ENCODE assay signal across 8 cellular contexts in genomic region chr2:84925336-84925723, GRCh38. TPM values are rescaled to one million over a fixed set of nuclear protein-coding genes. Genes with fewer than 3 reads are reported as not detected.
DNase-seq lines count a peak whose midpoint lies in the region; ATAC-seq and TF ChIP-seq lines count a peak whose summit lies in the region.

No MANE protein-coding gene starts in this region.

- H3K27me3 ChIP-seq in RWPE2 (ENCODE audit: insufficient read depth, poor library complexity, severe bottlenecking), result no peaks in the 10 kb centered on the region
- no peaks in the 10 kb centered on the region for H3K27me3 ChIP-seq in gastroesophageal sphincter
- H3K27me3 ChIP-seq in upper lobe of left lung, result no peaks in the 10 kb centered on the region

- TF ChIP-seq POLR2A in gastroesophageal sphincter (IDR thresholded peaks at IDR 0.05), result no peak
- no peak for TF ChIP-seq POLR2A in upper lobe of left lung (IDR thresholded peaks at IDR 0.05)

- no peaks in the 10 kb centered on the region for H3K9me3 ChIP-seq in RWPE2 (ENCODE audit: severe bottlenecking)
- no peaks in the 10 kb centered on the region for H3K9me3 ChIP-seq in gastroesophageal sphincter
- H3K9me3 ChIP-seq in upper lobe of left lung, result no peaks in the 10 kb centered on the region

- ATAC-seq in RWPE2 (ENCODE audit: low read depth) (peak; percentile 65), gastroesophageal sphincter (no peak), upper lobe of left lung (ENCODE audit: low FRiP score in 2 of 2) (peak in 1 of 2 donors; percentile 1)

- H3K36me3 Mint-ChIP-seq in activated naive CD4-positive, alpha-beta T cell treated with anti-CD3 and anti-CD28 coated beads, Interleukin-2, amount 10 ng/mL, durations not matched to agents 7 days and 5 days, result peaks cover 13% of the 10 kb centered on the region

- intact Hi-C loops in posterior cingulate gyrus (cut with DNase I), result loop anchor here (5.0 kb wide), 2 partner anchors 43 to 372 kb away; partner anchors contain the start of gene TRABD2A

- peaks cover 65% of the 10 kb centered on the region for H3K4me1 Mint-ChIP-seq in activated naive CD4-positive, alpha-beta T cell treated with anti-CD3 and anti-CD28 coated beads, Interleukin-2, amount 10 ng/mL, durations not matched to agents 7 days and 5 days

- H3K4me1 ChIP-seq in RWPE2 (ENCODE audit: insufficient read depth, poor library complexity, severe bottlenecking) (peaks cover 25% of the 10 kb centered on the region), gastroesophageal sphincter (peaks cover 0 to 26% (median 14%) of the 10 kb centered on the region in 3 donors), upper lobe of left lung (peaks cover 21 to 40% (median 36%) of the 10 kb centered on the region in 4 donors)

- peak overlapping the region; percentile 90 for H3K27ac Mint-ChIP-seq in activated naive CD4-positive, alpha-beta T cell treated with anti-CD3 and anti-CD28 coated beads, Interleukin-2, amount 10 ng/mL, durations not matched to agents 7 days and 5 days

- H3K4me3 ChIP-seq in RWPE2 (ENCODE audit: severe bottlenecking) (no peak overlapping the region), gastroesophageal sphincter (no peak overlapping the region), upper lobe of left lung (peak overlapping the region in 1 of 4 donors; percentile 51)

- peaks cover 3% of the 10 kb centered on the region for H3K9me3 Mint-ChIP-seq in activated naive CD4-positive, alpha-beta T cell treated with anti-CD3 and anti-CD28 coated beads, Interleukin-2, amount 10 ng/mL, durations not matched to agents 7 days and 5 days

- no CpG with 5 or more reads among the region's 2 CpGs for WGBS in gastroesophageal sphincter (ENCODE audit: low coverage in 1 of 2), 2 donors
- 88 to 100% methylated on average over 2 of the region's 2 CpGs for WGBS in upper lobe of left lung, 2 donors

- TF ChIP-seq CTCF in RWPE2 (IDR thresholded peaks at IDR 0.05; ENCODE audit: poor library complexity, severe bottlenecking) (no peak), gastroesophageal sphincter (IDR thresholded peaks at IDR 0.05) (no peak), upper lobe of left lung (IDR thresholded peaks at IDR 0.05) (no peak)

- no peak for DNase-seq in activated naive CD4-positive, alpha-beta T cell treated with anti-CD3 and anti-CD28 coated beads, Interleukin-2, amount 10 ng/mL, durations not matched to agents 7 days and 5 days
- DNase-seq in activated naive CD4-positive, alpha-beta T cell treated with anti-CD3 and anti-CD28 coated beads, Interleukin-2, amount 50 U/mL, for 16 hours, result no peak
- peak; percentile 85 for DNase-seq in RWPE2 (ENCODE audit: low spot score)
- no peak for DNase-seq in upper lobe of left lung
- no peak for DNase-seq in NCI-H82 treated with DMSO at 0.1 percent for 48 hours (lab: John Stamatoyannopoulos, UW; ENCODE audit: unreplicated experiment)
- no peak for DNase-seq in posterior cingulate gyrus
- DNase-seq in NCI-H2196 (lab: John Stamatoyannopoulos, UW; ENCODE audit: unreplicated experiment), result no peak

- peak overlapping the region; percentile 86 for H3K4me3 Mint-ChIP-seq in activated naive CD4-positive, alpha-beta T cell treated with anti-CD3 and anti-CD28 coated beads, Interleukin-2, amount 10 ng/mL, durations not matched to agents 7 days and 5 days

- TF ChIP-seq EP300 in gastroesophageal sphincter (IDR thresholded peaks at IDR 0.05), result no peak
- no peak for TF ChIP-seq EP300 in upper lobe of left lung (IDR thresholded peaks at IDR 0.05)

- CTCF ChIA-PET in activated naive CD4-positive, alpha-beta T cell treated with anti-CD3 and anti-CD28 coated beads, Interleukin-2, amount 10 ng/mL, durations not matched to agents 7 days and 5 days (lab: Charles Lee), result interaction anchor here (0.6 to 4.6 kb wide), 68 partner anchors 8 to 467 kb away, joined by 3 to 134 read pairs (median 5); partner anchors contain the start of genes SUCLG1, TMSB10 and TRABD2A

- peak overlapping the region; percentile 98 for H3K27ac ChIP-seq in RWPE2 (ENCODE audit: poor library complexity, severe bottlenecking)
- peak overlapping the region in 3 of 4 donors; percentile 25 to 56 (median 51) for H3K27ac ChIP-seq in gastroesophageal sphincter
- peak overlapping the region; percentile 72 to 83 (median 80) for H3K27ac ChIP-seq in upper lobe of left lung

- H3K36me3 ChIP-seq in RWPE2 (ENCODE audit: low read depth) (no peaks in the 10 kb centered on the region), gastroesophageal sphincter (no peaks in the 10 kb centered on the region), upper lobe of left lung (no peaks in the 10 kb centered on the region)

- H3K27me3 Mint-ChIP-seq in activated naive CD4-positive, alpha-beta T cell treated with anti-CD3 and anti-CD28 coated beads, Interleukin-2, amount 10 ng/mL, durations not matched to agents 7 days and 5 days, result no peaks in the 10 kb centered on the region

RNA-seq across cellular contexts. Expression of gene TMSB10, which starts 19.9 kb away (rescaled TPM):
- 1,000 to 10,000 TPM in 3 of 4 donors, 100 to 1,000 TPM in 1; 797 to 2,612 (median 1,708) TPM for total RNA-seq in gastroesophageal sphincter
- 1,000 to 10,000 TPM; 1,275 to 5,234 (median 2,267) TPM for total RNA-seq in upper lobe of left lung

RNA-seq across cellular contexts. Expression of gene TRABD2A, which starts 44.4 kb away (rescaled TPM):
- total RNA-seq in gastroesophageal sphincter (1 to 10 TPM in 2 of 4 donors, under 1 TPM in 2; 0.47 to 2.7 (median 1.4) TPM), upper lobe of left lung (10 to 100 TPM in 1 of 6 donors, 1 to 10 TPM in 5; 2.0 to 22.0 (median 6.2) TPM)

RNA-seq across cellular contexts. Expression of gene KCMF1, which starts 45.6 kb away (rescaled TPM):
- total RNA-seq in gastroesophageal sphincter (10 to 100 TPM; 39.4 to 79.1 (median 68.1) TPM), upper lobe of left lung (10 to 100 TPM in 5 of 6 donors, 1 to 10 TPM in 1; 6.3 to 76.6 (median 47.8) TPM)
